Comparison of ENCODE assay signal across 7 cellular contexts in the genomic region with DNA sequence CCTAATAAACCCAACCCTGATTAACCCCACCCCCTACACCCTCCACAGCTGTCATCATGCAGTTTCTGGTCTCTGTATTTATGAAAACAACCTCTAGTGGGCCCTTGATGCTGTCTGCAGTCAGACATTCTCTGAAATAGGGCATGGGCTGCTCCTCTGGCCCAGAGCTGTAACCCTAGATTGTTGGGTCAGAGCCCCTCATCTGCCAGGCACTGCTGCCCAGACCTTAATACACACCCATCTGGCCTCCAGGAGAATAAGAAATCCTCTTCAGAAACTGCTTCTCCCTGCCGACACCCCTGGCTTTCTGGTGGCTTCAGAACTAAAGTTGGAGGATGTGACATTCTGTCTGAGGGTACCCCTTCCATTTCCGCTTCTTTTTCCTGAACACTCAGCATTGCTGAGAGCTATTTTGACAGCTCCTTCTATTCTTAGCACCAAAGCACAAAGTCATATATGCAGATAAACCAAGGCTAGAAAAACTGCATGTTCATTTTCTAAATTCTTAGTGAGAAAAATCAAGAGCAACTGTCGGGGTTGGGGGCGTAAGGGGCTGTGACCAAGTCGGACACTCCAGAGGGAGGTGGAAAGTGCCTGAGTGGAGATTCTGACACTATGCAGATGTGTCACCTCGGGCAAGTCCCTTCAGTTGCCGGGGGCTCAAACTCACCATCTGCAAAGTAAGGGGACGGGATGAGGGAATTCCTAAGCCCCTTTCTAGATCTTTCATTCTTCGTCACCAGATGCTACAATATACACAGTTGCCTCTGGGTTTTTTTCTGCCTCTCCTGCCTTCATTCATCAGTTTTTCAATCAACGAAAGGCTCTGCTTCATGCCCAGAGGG. TPM values are rescaled to one million over a fixed set of nuclear protein-coding genes. Genes with fewer than 3 reads are reported as not detected.
DNase-seq lines count a peak whose midpoint lies in the region; ATAC-seq and TF ChIP-seq lines count a peak whose summit lies in the region.

No MANE protein-coding gene starts in this region.

- no peak for TF ChIP-seq CTCF in GM20000 (IDR thresholded peaks at IDR 0.05; ENCODE audit: extremely low read depth, missing control alignments)
- no peak for TF ChIP-seq CTCF in body of pancreas (IDR thresholded peaks at IDR 0.05)
- TF ChIP-seq CTCF in esophagus squamous epithelium (IDR thresholded peaks at IDR 0.05) = no peak

- no peak overlapping the region for H2AFZ ChIP-seq in Karpas-422 (ENCODE audit: low read length)

- peak; percentile 41 for DNase-seq in GM20000 (ENCODE audit: low spot score)
- peak; percentile 61 for DNase-seq in Karpas-422
- DNase-seq in body of pancreas = no peak
- peak; percentile 17 to 38 for DNase-seq in stimulated activated CD8-positive, alpha-beta memory T cell treated with anti-CD3 and anti-CD28 coated beads, Interleukin-4, amount 100 ng/mL, for 4 hours (ENCODE audit: low read depth in 2 of 2, low spot score in 1 of 2)
- no peak for DNase-seq in AML-193 (lab: John Stamatoyannopoulos, UW)
- DNase-seq in esophagus squamous epithelium (lab: John Stamatoyannopoulos, UW) = no peak
- no peak for DNase-seq in NCI-H2081 (lab: John Stamatoyannopoulos, UW)

- TF ChIP-seq POLR2A in body of pancreas (IDR thresholded peaks at IDR 0.05) (no peak), esophagus squamous epithelium (IDR thresholded peaks at IDR 0.05) (no peak)

- no peaks in the 10 kb centered on the region for H3K9me2 ChIP-seq in Karpas-422 (replicated peaks; ENCODE audit: insufficient read depth, low read length)

- no peak for ATAC-seq in body of pancreas

- H3K9me3 ChIP-seq in Karpas-422 (ENCODE audit: low read length) = no peaks in the 10 kb centered on the region
- no peaks in the 10 kb centered on the region for H3K9me3 ChIP-seq in body of pancreas
- H3K9me3 ChIP-seq in esophagus squamous epithelium = no peaks in the 10 kb centered on the region

- intact Hi-C loops in body of pancreas (cut with DNase I) (loop anchor here (10.0 kb wide), 1 partner anchor 138 kb away; no protein-coding TSS in a partner anchor), esophagus squamous epithelium (cut with DNase I) (no loop called here)

- WGBS in body of pancreas, 2 donors = 52 to 60% methylated on average over 10 of the region's 10 CpGs
- 58 to 77% methylated on average over 10 of the region's 10 CpGs for WGBS in esophagus squamous epithelium, 2 donors

- peak overlapping the region; percentile 35 for H3K4me2 ChIP-seq in Karpas-422 (ENCODE audit: low read depth, low read length, poor library complexity, severe bottlenecking)

- no peak overlapping the region for H3K4me3 ChIP-seq in Karpas-422 (ENCODE audit: low read length)
- no peak overlapping the region for H3K4me3 ChIP-seq in body of pancreas
- no peak overlapping the region for H3K4me3 ChIP-seq in esophagus squamous epithelium

- H3K27me3 ChIP-seq in Karpas-422 (ENCODE audit: low read length) (no peaks in the 10 kb centered on the region), body of pancreas (no peaks in the 10 kb centered on the region), esophagus squamous epithelium (no peaks in the 10 kb centered on the region)

- peak overlapping the region; percentile 36; the same call in 1 of the 2 replicates for H3K9ac ChIP-seq in Karpas-422 (ENCODE audit: low read length)

- peaks cover 28% of the 10 kb centered on the region for H3K4me1 ChIP-seq in Karpas-422 (ENCODE audit: low read length)
- peaks cover 40% of the 10 kb centered on the region for H3K4me1 ChIP-seq in body of pancreas
- peaks cover 0 to 44% (median 3%) of the 10 kb centered on the region in 3 donors for H3K4me1 ChIP-seq in esophagus squamous epithelium

- H4K20me1 ChIP-seq in Karpas-422 (ENCODE audit: insufficient read depth, low read depth, low read length) = no peaks in the 10 kb centered on the region

- no peaks in the 10 kb centered on the region for H3K36me3 ChIP-seq in Karpas-422 (ENCODE audit: insufficient read depth, low read length)
- no peaks in the 10 kb centered on the region for H3K36me3 ChIP-seq in body of pancreas (replicated peaks in 1 of 2; ENCODE audit: insufficient read depth in 1 of 2, low read depth in 2 of 2)
- H3K36me3 ChIP-seq in esophagus squamous epithelium = no peaks in the 10 kb centered on the region

- H3K27ac ChIP-seq in Karpas-422 (ENCODE audit: low read length) (no peak overlapping the region), body of pancreas (peak overlapping the region in 3 of 4 donors; percentile 39 to 47 (median 40)), esophagus squamous epithelium (peak overlapping the region in 2 of 4 donors; percentile 15 to 46)

- no peaks in the 10 kb centered on the region for H3K79me2 ChIP-seq in Karpas-422 (ENCODE audit: low read length)

RNA-seq across cellular contexts. Expression of a gene that starts 28.7 kb away (rescaled TPM):
- 154 and 176 TPM in 2 replicates for total RNA-seq in Karpas-422 (2014; rRNA removed; shearing (Covaris generic); ENCODE audit: low replicate concordance)
- total RNA-seq in body of pancreas = 10 to 100 TPM; 55.8 to 68.2 TPM
- total RNA-seq in esophagus squamous epithelium = 100 to 1,000 TPM in 2 of 4 donors, 10 to 100 TPM in 2; 57.0 to 127 (median 103) TPM

RNA-seq across cellular contexts. Expression of a gene that starts 55.5 kb away (rescaled TPM):
- total RNA-seq in Karpas-422 (2014; rRNA removed; shearing (Covaris generic); ENCODE audit: low replicate concordance) = 16.2 and 20.1 TPM in 2 replicates
- total RNA-seq in body of pancreas (1 to 10 TPM in 1 of 2 donors, under 1 TPM in 1; 0.33 to 1.8 TPM), esophagus squamous epithelium (1 to 10 TPM; 3.7 to 7.2 (median 4.9) TPM)

RNA-seq across cellular contexts. Expression of a gene that starts 56.6 kb away (rescaled TPM):
- 11.7 and 11.9 TPM in 2 replicates for total RNA-seq in Karpas-422 (2014; rRNA removed; shearing (Covaris generic); ENCODE audit: low replicate concordance)
- total RNA-seq in body of pancreas = 10 to 100 TPM in 1 of 2 donors, 1 to 10 TPM in 1; 7.5 to 20.4 TPM
- total RNA-seq in esophagus squamous epithelium = 10 to 100 TPM in 1 of 4 donors, 1 to 10 TPM in 3; 2.6 to 10.5 (median 4.8) TPM

Comparison
In these comparisons a context has a peak if more than half of its experiments do, and no peak if none do; other contexts are left out.
1. DNase-seq: peak in GM20000 (single experiment), Karpas-422 (single experiment) and stimulated activated CD8-positive, alpha-beta memory T cell treated with anti-CD3 and anti-CD28 coated beads, Interleukin-4, amount 100 ng/mL, for 4 hours (2 of 2); none in body of pancreas (0 of 4), AML-193 (0 of 2), esophagus squamous epithelium (single experiment) and NCI-H2081 (0 of 2).